8 cellular contexts compared by ENCODE assay signal in genomic region chr1:39738622-39739366, GRCh38. TPM values are rescaled to one million over a fixed set of nuclear protein-coding genes. Genes with fewer than 3 reads are reported as not detected.
DNase-seq lines count a peak whose midpoint lies in the region; ATAC-seq and FAIRE-seq lines count a peak whose summit lies in the region.

PPIE (plus strand) TSS chr1:39738882; CDS start chr1:39738901, 19 bp downstream.

- H3K9me3 ChIP-seq in right cardiac atrium (ENCODE audit: control insufficient read depth, low read length), result no peaks in the 10 kb centered on the region

- H3K27me3 Mint-ChIP-seq in T-helper 2 cell treated with Interferon-gamma antibody and Interleukin-4, amounts not matched to agents 5 μg/mL and 100 μg/mL, for 36 hours (ENCODE audit: low read depth), result peaks cover 2% of the 10 kb centered on the region

- H3K4me1 ChIP-seq in right cardiac atrium (ENCODE audit: control insufficient read depth, insufficient read depth, low read length), result peaks cover 2% of the 10 kb centered on the region

- H3K27ac ChIP-seq in right cardiac atrium (ENCODE audit: low read length), result peak within 1 kb of the TSS; percentile 17

- peak; percentile 97 for FAIRE-seq in urothelium cell line (lab: Jason Lieb, UNC)

- intact Hi-C loops in right cardiac atrium (cut with DNase I), result no loop called here

- under 1% methylated on average over 52 of the region's 52 CpGs for WGBS in right cardiac atrium

- DNase-seq in NCI-H2029 (lab: John Stamatoyannopoulos, UW), result peak; percentile 100
- DNase-seq in T-helper 2 cell treated with Interferon-gamma antibody and Interleukin-4, amounts not matched to agents 5 μg/mL and 100 μg/mL, for 36 hours (ENCODE audit: low spot score), result peak; percentile 88
- DNase-seq in anterior cingulate cortex (lab: John Stamatoyannopoulos, UW), result peak; percentile 64 to 98 (median 90)
- DNase-seq in right cardiac atrium, result peak; percentile 97 to 99 (median 98)
- peak; percentile 50 for DNase-seq in pulmonary artery endothelial cell (ENCODE audit: low read depth, low spot score)
- DNase-seq in urothelium cell line (ENCODE audit: low spot score), result peak; percentile 95

- peaks cover 39% of the 10 kb centered on the region for H3K36me3 Mint-ChIP-seq in T-helper 2 cell treated with Interferon-gamma antibody and Interleukin-4, amounts not matched to agents 5 μg/mL and 100 μg/mL, for 36 hours (ENCODE audit: low read depth)

- H3K9me3 Mint-ChIP-seq in T-helper 2 cell treated with Interferon-gamma antibody and Interleukin-4, amounts not matched to agents 5 μg/mL and 100 μg/mL, for 36 hours, result peaks cover 3% of the 10 kb centered on the region

- H3K4me3 ChIP-seq in GM08714 (ENCODE audit: low read length), result peak within 1 kb of the TSS; percentile 93
- peak within 1 kb of the TSS; percentile 64 for H3K4me3 ChIP-seq in right cardiac atrium (ENCODE audit: low read length)

- peak within 1 kb of the TSS; percentile 98 for H3K4me3 Mint-ChIP-seq in T-helper 2 cell treated with Interferon-gamma antibody and Interleukin-4, amounts not matched to agents 5 μg/mL and 100 μg/mL, for 36 hours

- peak; percentile 81 for ATAC-seq in HG02870 (IDR thresholded peaks at IDR 0.05; ENCODE audit: unreplicated experiment)
- peak; percentile 98 for ATAC-seq in right cardiac atrium

- H3K27ac Mint-ChIP-seq in T-helper 2 cell treated with Interferon-gamma antibody and Interleukin-4, amounts not matched to agents 5 μg/mL and 100 μg/mL, for 36 hours, result peak within 1 kb of the TSS; percentile 96

- peaks cover 33% of the 10 kb centered on the region for H3K4me1 Mint-ChIP-seq in T-helper 2 cell treated with Interferon-gamma antibody and Interleukin-4, amounts not matched to agents 5 μg/mL and 100 μg/mL, for 36 hours (ENCODE audit: low read depth)

- no peaks in the 10 kb centered on the region for H3K27me3 ChIP-seq in right cardiac atrium (ENCODE audit: control insufficient read depth, insufficient read depth)

RNA-seq across cellular contexts. Expression of gene PPIE, which starts in this region (rescaled TPM):
- total RNA-seq in right cardiac atrium (10 to 100 TPM; 30.8 to 34.9 (median 34.1) TPM), pulmonary artery endothelial cell (47.7 and 51.4 TPM in 2 replicates)
- 37.6 TPM for polyA plus RNA-seq in right cardiac atrium

Comparison
In these comparisons a context has a peak if more than half of its experiments do, and no peak if none do; other contexts are left out.
1. Peak in every context shown above with its lines: DNase-seq, ATAC-seq, H3K4me3 ChIP-seq and H3K27ac ChIP-seq.
2. DNase-seq: peak in every context shown above with its lines; median percentile 100 in NCI-H2029; 98 in right cardiac atrium; 95 in urothelium cell line; 90 in anterior cingulate cortex; 88 in T-helper 2 cell treated with Interferon-gamma antibody and Interleukin-4, amounts not matched to agents 5 μg/mL and 100 μg/mL, for 36 hours; 50 in pulmonary artery endothelial cell.